18 cellular contexts compared by ENCODE assay signal in the genomic region with DNA sequence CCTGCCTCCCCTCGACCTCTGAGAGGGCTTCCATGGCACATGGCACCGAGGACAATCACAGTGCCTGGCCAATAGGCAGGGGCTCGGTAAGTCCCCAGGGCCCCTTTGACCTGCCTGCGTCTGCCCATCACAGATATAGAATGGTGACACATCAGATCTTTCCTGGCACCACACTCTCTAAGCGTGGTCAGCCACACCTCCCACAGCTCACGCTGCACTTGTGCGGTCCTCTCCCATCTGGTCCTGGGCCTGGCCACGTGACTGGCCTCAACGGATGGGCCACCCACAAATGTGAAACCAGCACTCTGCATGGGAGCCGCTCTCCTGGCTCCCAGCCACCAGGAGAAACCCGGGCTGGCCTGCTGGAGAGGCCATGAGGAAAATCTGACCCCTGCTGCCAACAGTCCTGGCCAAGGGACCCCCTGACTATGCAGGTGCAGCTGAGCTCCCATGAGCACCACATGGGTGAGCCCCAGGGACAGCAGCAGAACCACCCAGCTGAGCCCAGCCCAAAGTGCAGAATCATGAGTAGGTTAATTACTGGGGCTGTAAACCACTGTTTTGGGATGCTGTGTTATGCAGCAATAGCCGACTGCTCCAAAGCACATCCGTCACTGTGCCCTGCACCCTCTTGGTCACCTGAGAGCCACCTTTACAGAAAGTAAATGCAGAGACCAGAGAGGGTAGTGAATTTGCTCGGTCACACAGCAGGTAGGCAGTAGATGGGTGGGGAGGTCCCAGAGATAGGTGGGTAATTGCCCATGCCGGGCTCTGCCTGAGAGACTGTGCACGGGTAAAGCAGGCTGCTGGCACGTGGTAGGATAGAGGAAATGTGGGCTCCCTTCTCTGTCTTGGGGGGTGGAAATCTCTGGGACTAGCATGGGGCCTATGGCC. TPM values are rescaled to one million over a fixed set of nuclear protein-coding genes. Genes with fewer than 3 reads are reported as not detected.
DNase-seq lines count a peak whose midpoint lies in the region; ATAC-seq lines count a peak whose summit lies in the region.
"Had no signal": no experiment of that assay in that cellular context is flagged by ENCODE, and none has a peak within 500 bp of the region (broad histone marks: within the 10 kb centered on the region; RNA-seq: fewer than 3 reads in every experiment).

No MANE protein-coding gene starts in this region.

- H3K36me3 Mint-ChIP-seq in immature natural killer cell = peaks cover 4 to 15% (median 5%) of the 10 kb centered on the region in 3 donors

- no peaks in the 10 kb centered on the region for H3K36me3 ChIP-seq in SJCRH30

- intact Hi-C loops in left colon (cut with DNase I, micrococcal nuclease) = no loop called here

- H3K4me3 Mint-ChIP-seq in immature natural killer cell = no peak overlapping the region
- H3K4me3 Mint-ChIP-seq: activated T-helper 1 cell treated with anti-CD3 and anti-CD28 coated beads, Interleukin-12 subunit alpha, Interleukin-12 subunit beta, Interleukin-2, Interleukin-4 antibody, amounts not matched to agents 30 ng/mL and 10 ng/mL and 1 ng/mL, durations not matched to agents 14 hours and 24 hours and 36 hours; T-helper 1 cell treated with Interleukin-12 subunit alpha and Interleukin-12 subunit beta and Interleukin-4 antibody, amounts not matched to agents 30 μg/mL and 1 μg/mL, for 36 hours had no signal

- no peaks in the 10 kb centered on the region for H3K9me3 Mint-ChIP-seq in immature natural killer cell
- H3K9me3 Mint-ChIP-seq: activated T-helper 1 cell treated with anti-CD3 and anti-CD28 coated beads, Interleukin-12 subunit alpha, Interleukin-12 subunit beta, Interleukin-2, Interleukin-4 antibody, amounts not matched to agents 30 ng/mL and 10 ng/mL and 1 ng/mL, durations not matched to agents 14 hours and 24 hours and 36 hours; T-helper 1 cell treated with Interleukin-12 subunit alpha and Interleukin-12 subunit beta and Interleukin-4 antibody, amounts not matched to agents 30 μg/mL and 1 μg/mL, for 36 hours had no signal

- no peaks in the 10 kb centered on the region for H3K27me3 ChIP-seq in SJCRH30
- H3K27me3 ChIP-seq: MG63 had no signal

- H3K27ac Mint-ChIP-seq in immature natural killer cell = peak overlapping the region in 2 of 6 donors; percentile 4 to 26
- H3K27ac Mint-ChIP-seq: activated T-helper 1 cell treated with anti-CD3 and anti-CD28 coated beads, Interleukin-12 subunit alpha, Interleukin-12 subunit beta, Interleukin-2, Interleukin-4 antibody, amounts not matched to agents 30 ng/mL and 10 ng/mL and 1 ng/mL, durations not matched to agents 14 hours and 24 hours and 36 hours had no signal

- peak; percentile 6 for ATAC-seq in left colon
- no peak for ATAC-seq in HG03565 (IDR thresholded peaks at IDR 0.05; ENCODE audit: unreplicated experiment)
- ATAC-seq: left ventricle myocardium superior had no signal

- H3K27ac ChIP-seq in SJCRH30 = no peak overlapping the region

- H3K4me1 Mint-ChIP-seq in immature natural killer cell = peaks cover 4 to 13% of the 10 kb centered on the region in 2 donors

- H3K4me1 ChIP-seq in SJCRH30 = peaks cover 1% of the 10 kb centered on the region; the same call in 1 of the 2 replicates

- DNase-seq in H4 (ENCODE audit: low spot score) (peak; percentile 53), SJCRH30 (peak; percentile 28 to 34), left colon (no peak), HPDE6-E6E7 (ENCODE audit: extremely low spot score) (no peak), immature natural killer cell (no peak)
- DNase-seq: activated CD8-positive, alpha-beta memory T cell treated with anti-CD3 and anti-CD28 coated beads for 24 hours; left ventricle myocardium superior; MG63; NCI-H187 treated with DMSO at 0.1 percent for 48 hours; NCI-H446 treated with DMSO at 0.1 percent for 48 hours; Right ventricle myocardium superior; stimulated activated CD4-positive, alpha-beta T cell treated with anti-CD3 and anti-CD28 coated beads, Interleukin-2, amount 100 ng/mL, for 48 hours had no signal

- no peak overlapping the region for H3K4me3 ChIP-seq in SJCRH30
- H3K4me3 ChIP-seq: MG63 had no signal

- H3K27me3 Mint-ChIP-seq in immature natural killer cell (ENCODE audit: low read depth in 3 of 3) = no peaks in the 10 kb centered on the region

- no peaks in the 10 kb centered on the region for H3K9me3 ChIP-seq in SJCRH30 (replicated peaks)
- H3K9me3 ChIP-seq: MG63 had no signal

RNA-seq across cellular contexts. Expression of a gene that starts 9.7 kb away (rescaled TPM):
- total RNA-seq in H4 (2014; rRNA removed; shearing (Covaris generic)) = 0.27 TPM in 1 of 2 replicates, not detected in the other
- total RNA-seq in SJCRH30 (2014; rRNA removed; shearing (Covaris generic)) = not detected in 2 replicates
- 1 to 10 TPM; 1.4 to 3.5 TPM for total RNA-seq in left colon
- polyA plus RNA-seq in immature natural killer cell = under 1 TPM in 2 of 3 donors, not detected in 1; 0.35 to 0.82 TPM
- total RNA-seq: left ventricle myocardium superior, skeletal muscle tissue had no signal

RNA-seq across cellular contexts. Expression of a gene that starts 12.2 kb away (rescaled TPM):
- total RNA-seq in H4 (2014; rRNA removed; shearing (Covaris generic)) = 19.3 and 26.4 TPM in 2 replicates
- 24.9 and 26.3 TPM in 2 replicates for total RNA-seq in SJCRH30 (2014; rRNA removed; shearing (Covaris generic))
- total RNA-seq in left colon = 10 to 100 TPM; 27.9 to 28.4 TPM
- polyA plus RNA-seq in immature natural killer cell = 10 to 100 TPM; 20.3 to 29.6 (median 26.9) TPM

RNA-seq across cellular contexts. Expression of a gene that starts 12.3 kb away (rescaled TPM):
- 106 and 111 TPM in 2 replicates for total RNA-seq in H4 (2014; rRNA removed; shearing (Covaris generic))
- total RNA-seq in SJCRH30 (2014; rRNA removed; shearing (Covaris generic)) = 52.5 and 64.2 TPM in 2 replicates
- 10 to 100 TPM; 60.3 to 73.7 TPM for total RNA-seq in left colon
- polyA plus RNA-seq in immature natural killer cell = 100 to 1,000 TPM in 1 of 3 donors, 10 to 100 TPM in 2; 93.2 to 105 (median 93.4) TPM

RNA-seq across cellular contexts. Expression of a gene that starts 23.4 kb away (rescaled TPM):
- 48.1 and 50.5 TPM in 2 replicates for total RNA-seq in H4 (2014; rRNA removed; shearing (Covaris generic))
- total RNA-seq in SJCRH30 (2014; rRNA removed; shearing (Covaris generic)) = 20.8 and 23.7 TPM in 2 replicates
- 10 to 100 TPM in 1 of 2 donors, 1 to 10 TPM in 1; 8.8 to 12.5 TPM for total RNA-seq in left colon
- 10 to 100 TPM; 15.4 to 27.2 (median 26.8) TPM for polyA plus RNA-seq in immature natural killer cell

RNA-seq across cellular contexts. Expression of a gene that starts 32.0 kb away (rescaled TPM):
- total RNA-seq in H4 (2014; rRNA removed; shearing (Covaris generic)) = not detected in 2 replicates
- 0.10 TPM in 1 of 2 replicates, not detected in the other for total RNA-seq in SJCRH30 (2014; rRNA removed; shearing (Covaris generic))
- not detected for total RNA-seq in left colon
- polyA plus RNA-seq in immature natural killer cell = not detected
- total RNA-seq: activated T-helper 1 cell treated with anti-CD3 and anti-CD28 coated beads, Interleukin-12 subunit alpha, Interleukin-12 subunit beta, Interleukin-2, Interleukin-4 antibody, amounts not matched to agents 30 ng/mL and 10 ng/mL and 1 ng/mL, durations not matched to agents 14 hours and 24 hours and 36 hours; left ventricle myocardium superior; mucosa of gallbladder; osteocyte; Right ventricle myocardium superior; skeletal muscle tissue had no signal

Comparison
In these comparisons a context has a peak if more than half of its experiments do, and no peak if none do; other contexts are left out.
1. DNase-seq: peak in H4 (single experiment) and SJCRH30 (2 of 2); none in left colon (0 of 2), HPDE6-E6E7 (single experiment) and immature natural killer cell (0 of 3).